In genomic region chr9:131598121-131598520, GRCh38 we compare ENCODE assay signal across 12 cellular contexts. TPM values are rescaled to one million over a fixed set of nuclear protein-coding genes. Genes with fewer than 3 reads are reported as not detected.
DNase-seq lines count a peak whose midpoint lies in the region; ATAC-seq and TF ChIP-seq lines count a peak whose summit lies in the region.
"Had no signal": no experiment of that assay in that cellular context is flagged by ENCODE, and none has a peak within 500 bp of the region (broad histone marks: within the 10 kb centered on the region; RNA-seq: fewer than 3 reads in every experiment).

No MANE protein-coding gene starts in this region.

- ATAC-seq in HG02759 (IDR thresholded peaks at IDR 0.05; ENCODE audit: unreplicated experiment) = no peak

- no peaks in the 10 kb centered on the region for H3K9me2 ChIP-seq in MM.1S (replicated peaks; ENCODE audit: insufficient read depth, low read length)

- intact Hi-C loops in cardiac septum (cut with DNase I) = no loop called here

- H3F3A ChIP-seq in MM.1S (ENCODE audit: insufficient read depth, low read length) = no peaks in the 10 kb centered on the region

- no peaks in the 10 kb centered on the region for H3K9me3 ChIP-seq in osteoblast (ENCODE audit: low read depth, low read length)
- H3K9me3 ChIP-seq in MM.1S (replicated peaks; ENCODE audit: insufficient read depth, low read length) = no peaks in the 10 kb centered on the region

- no peaks in the 10 kb centered on the region for H3K4me1 ChIP-seq in osteoblast (ENCODE audit: insufficient read depth, low read length)
- H3K4me1 ChIP-seq in MM.1S (ENCODE audit: low read length) = no peaks in the 10 kb centered on the region

- H4K20me1 ChIP-seq in osteoblast (ENCODE audit: insufficient read depth, low read length) (no peaks in the 10 kb centered on the region), MM.1S (ENCODE audit: insufficient read depth, low read length) (0 out of 2 replicates have a peak, but pooled peaks cover 2% of the 10 kb centered on the region)

- DNase-seq in ELF-1 (ENCODE audit: low read depth, low spot score) (peak; percentile 26), SKM-1 treated with dmso at 0.1 percent for 144 hours (lab: John Stamatoyannopoulos, UW; ENCODE audit: unreplicated experiment) (peak; percentile 97), cardiac septum (ENCODE audit: low spot score) (peak; percentile 92), osteoblast (ENCODE audit: insufficient read length, low spot score, missing footprints) (peak; percentile 31), DMS 273 (lab: John Stamatoyannopoulos, UW; ENCODE audit: unreplicated experiment) (no peak), HT-29 (ENCODE audit: low spot score) (no peak), MM.1S (no peak)
- DNase-seq: DMS79; NCI-H526; stimulated activated CD8-positive, alpha-beta memory T cell treated with anti-CD3 and anti-CD28 coated beads, Interleukin-4, amount 100 ng/mL, for 48 hours had no signal

- H3K4me3 ChIP-seq in osteoblast (ENCODE audit: insufficient read depth, low read length) = no peak overlapping the region
- H3K4me3 ChIP-seq in MM.1S (ENCODE audit: low read length) = no peak overlapping the region

- TF ChIP-seq CTCF in osteoblast (IDR thresholded peaks at IDR 0.05; ENCODE audit: extremely low read depth, low read depth, low read length) = no peak
- no peak for TF ChIP-seq CTCF in MM.1S (IDR thresholded peaks at IDR 0.05; ENCODE audit: low read length)

- H3K79me2 ChIP-seq in osteoblast (ENCODE audit: insufficient read depth, low read length) = no peaks in the 10 kb centered on the region
- H3K79me2 ChIP-seq in MM.1S (ENCODE audit: low read length) = 0 out of 2 replicates have a peak, but pooled peaks cover 3% of the 10 kb centered on the region

- H3K27me3 ChIP-seq in osteoblast (ENCODE audit: insufficient read depth, low read length) (no peaks in the 10 kb centered on the region), MM.1S (replicated peaks; ENCODE audit: insufficient read depth, low read length) (no peaks in the 10 kb centered on the region)

- H2AFZ ChIP-seq in osteoblast (ENCODE audit: low read length) (no peak overlapping the region), MM.1S (ENCODE audit: low read length) (no peak overlapping the region)

- H3K27ac ChIP-seq in osteoblast (ENCODE audit: low read depth, low read length) = no peak overlapping the region
- H3K27ac ChIP-seq in MM.1S (ENCODE audit: low read length) = no peak overlapping the region

- H3K4me2 ChIP-seq in osteoblast (ENCODE audit: insufficient read depth, low read length) = no peak overlapping the region
- H3K4me2 ChIP-seq in MM.1S (ENCODE audit: low read depth, low read length) = no peak overlapping the region

- no peak overlapping the region for H3K9ac ChIP-seq in MM.1S (ENCODE audit: low read length)

- H3K36me3 ChIP-seq in osteoblast (ENCODE audit: insufficient read depth, low read length) (peaks cover 30% of the 10 kb centered on the region), MM.1S (replicated peaks; ENCODE audit: insufficient read depth, low read length) (peaks cover 10% of the 10 kb centered on the region)

RNA-seq across cellular contexts. Expression of gene PRRT1B, which starts 52.8 kb away (rescaled TPM):
- total RNA-seq in cardiac septum (not detected), osteoblast (not detected in 2 replicates)
- 0.10 and 0.23 TPM in 2 replicates for total RNA-seq in HT-29 (2014; rRNA removed; shearing (Covaris generic))
- total RNA-seq: omental fat pad had no signal

Comparison
In these comparisons a context has a peak if more than half of its experiments do, and no peak if none do; other contexts are left out.
1. DNase-seq: peak in ELF-1 (single experiment), SKM-1 treated with dmso at 0.1 percent for 144 hours (single experiment), cardiac septum (single experiment) and osteoblast (single experiment); none in DMS 273 (single experiment), HT-29 (single experiment) and MM.1S (single experiment).